9 cellular contexts compared by ENCODE assay signal in the genomic region with DNA sequence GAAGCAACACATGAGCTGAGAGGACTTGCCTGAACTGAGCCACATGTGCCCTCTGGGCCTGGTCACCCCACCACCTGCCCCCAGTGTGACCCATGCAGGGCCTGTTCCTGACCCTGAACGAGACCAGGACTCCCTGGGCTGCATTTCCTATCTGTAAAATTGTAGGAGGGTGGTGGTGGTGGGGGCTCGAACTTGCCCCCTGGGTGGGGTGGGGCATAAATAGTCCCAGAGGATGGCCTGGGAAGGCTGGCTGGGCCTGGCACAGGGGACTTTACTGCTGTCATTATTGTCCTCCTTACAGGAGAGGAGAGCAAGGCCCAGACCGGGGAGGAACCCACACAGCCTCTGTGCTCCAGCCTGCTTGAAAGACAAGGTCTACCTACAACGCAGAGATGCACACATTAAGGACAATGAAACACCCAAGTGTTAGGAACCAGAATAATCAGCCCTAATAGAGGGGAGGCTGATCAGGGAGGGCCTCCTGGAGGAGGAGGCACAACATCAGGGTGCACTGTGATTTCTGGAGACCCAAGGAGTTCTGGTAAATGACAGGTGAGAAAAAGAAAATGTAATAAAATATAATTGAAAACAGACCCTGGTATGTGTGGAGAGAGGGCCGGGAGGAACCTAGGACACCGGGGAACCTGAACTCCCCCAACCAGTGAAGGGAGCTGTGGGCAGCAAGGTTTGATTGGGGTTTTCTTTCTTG. TPM values are rescaled to one million over a fixed set of nuclear protein-coding genes. Genes with fewer than 3 reads are reported as not detected.
DNase-seq lines count a peak whose midpoint lies in the region; ATAC-seq, FAIRE-seq and TF ChIP-seq lines count a peak whose summit lies in the region.
"Had no signal": no experiment of that assay in that cellular context is flagged by ENCODE, and none has a peak within 500 bp of the region (broad histone marks: within the 10 kb centered on the region; RNA-seq: fewer than 3 reads in every experiment).

No MANE protein-coding gene starts in this region.

- H3K4me3 ChIP-seq in BE2C (ENCODE audit: low read depth, low read length) = peak overlapping the region; percentile 37
- peak overlapping the region; percentile 26 to 62 (median 42) for H3K4me3 ChIP-seq in H1 (ENCODE audit: extremely low read depth in 1 of 4, insufficient read depth in 2 of 4, low read depth in 3 of 4, low read length in 4 of 4)
- peak overlapping the region; percentile 37 for H3K4me3 ChIP-seq in neural cell (ENCODE audit: low read length)

- H2AFZ ChIP-seq in H1 (ENCODE audit: low read length) (no peak overlapping the region), neural cell (ENCODE audit: low read depth, low read length) (no peak overlapping the region)

- peaks cover 3% of the 10 kb centered on the region for H3K4me1 ChIP-seq in BE2C
- peaks cover 0 to 18% (median 12%) of the 10 kb centered on the region in 4 experiments; a peak in 6 of 7 replicates for H3K4me1 ChIP-seq in H1 (replicated peaks in 1 of 4; ENCODE audit: control insufficient read depth in 3 of 4, insufficient read depth in 4 of 4, low read length in 3 of 4)

- no peak for ATAC-seq in HG03520 (IDR thresholded peaks at IDR 0.05; ENCODE audit: unreplicated experiment)

- no peaks in the 10 kb centered on the region for H3F3A ChIP-seq in neural cell (ENCODE audit: insufficient read depth, low read length, poor library complexity, severe bottlenecking)

- H4K8ac ChIP-seq in H1 (ENCODE audit: extremely low read depth, insufficient read depth, low read length) = no peak overlapping the region

- no peak overlapping the region for H3K27ac ChIP-seq in H1 (ENCODE audit: low read depth, low read length)
- H3K27ac ChIP-seq in neural cell (ENCODE audit: low read length) = no peak overlapping the region

- H3K4ac ChIP-seq in H1 (replicated peaks; ENCODE audit: insufficient read length, low read depth, low read length) = no peak overlapping the region

- CTCF ChIA-PET in H1 (lab: Charles Lee; ENCODE audit: partially characterized antibody) = interaction anchor here (0.9 to 13.5 kb wide), 4 partner anchors 8 to 95 kb away, joined by 3 to 115 read pairs (median 4); a partner anchor contains a TSS

- H2BK12ac ChIP-seq in H1 (ENCODE audit: low read depth, low read length) = no peak overlapping the region

- no peak overlapping the region for H2BK120ac ChIP-seq in H1 (replicated peaks; ENCODE audit: low read depth, low read length)

- H2BK20ac ChIP-seq in H1 (ENCODE audit: low read length) = no peak overlapping the region

- H2AK5ac ChIP-seq in H1 (ENCODE audit: low read depth, low read length) = 0 out of 2 replicates have a peak overlapping the region, but pooled peaks have one; percentile 53

- no peak for FAIRE-seq in H1 (lab: Jason Lieb, UNC)
- FAIRE-seq: islet of Langerhans had no signal

- no peaks in the 10 kb centered on the region for H3K36me3 Mint-ChIP-seq in IgD-negative memory B cell

- DNase-seq in BE2C (no peak), H1 (ENCODE audit: low read depth in 1 of 2, low spot score in 2 of 2) (no peak), AG08396 (ENCODE audit: low spot score) (no peak)
- DNase-seq in stimulated activated CD8-positive, alpha-beta memory T cell treated with anti-CD3 and anti-CD28 coated beads, Interleukin-4, amount 100 ng/mL, for 48 hours = no peak
- no peak for DNase-seq in stimulated activated CD4-positive, alpha-beta T cell treated with anti-CD3 and anti-CD28 coated beads, Interleukin-4, amount 100 ng/mL, for 4 hours

- H4K5ac ChIP-seq in H1 (ENCODE audit: insufficient read length, low read depth, low read length) = no peak overlapping the region

- H3K9me3 ChIP-seq in BE2C (no peaks in the 10 kb centered on the region), H1 (ENCODE audit: insufficient read depth in 2 of 2, low read depth in 1 of 2, low read length in 1 of 2) (no peaks in the 10 kb centered on the region), neural cell (ENCODE audit: low read length) (no peaks in the 10 kb centered on the region)

- H3K27ac Mint-ChIP-seq in IgD-negative memory B cell = peak overlapping the region in 1 of 3 donors; percentile 59

- no peak for TF ChIP-seq RAD21 in H1 (IDR thresholded peaks at IDR 0.05 in 1 of 2, conservative IDR thresholded peaks at IDR 0.05 in 1 of 2; ENCODE audit: low read depth in 2 of 2, low read length in 2 of 2)
- no peak for TF ChIP-seq RAD21 in neural cell (conservative IDR thresholded peaks at IDR 0.05)

- H3K9me3 Mint-ChIP-seq in IgD-negative memory B cell = no peaks in the 10 kb centered on the region

- peak overlapping the region; percentile 43 to 89 (median 80) for H3K4me3 Mint-ChIP-seq in IgD-negative memory B cell

- no peak overlapping the region for H3K56ac ChIP-seq in H1 (replicated peaks; ENCODE audit: insufficient read length, low read depth, low read length)

- H4K20me1 ChIP-seq in H1 (replicated peaks in 1 of 2; ENCODE audit: control insufficient read depth in 1 of 2, insufficient read depth in 2 of 2, low read length in 2 of 2) = peaks cover 6 to 11% of the 10 kb centered on the region in 2 experiments
- no peaks in the 10 kb centered on the region for H4K20me1 ChIP-seq in neural cell (ENCODE audit: insufficient read depth)

- no peak overlapping the region for H3K14ac ChIP-seq in H1 (ENCODE audit: insufficient read length)

- peaks cover 2% of the 10 kb centered on the region; the same call in 1 of the 2 replicates for H3K23me2 ChIP-seq in H1 (ENCODE audit: low read depth, low read length)

- TF ChIP-seq CTCF in BE2C (IDR thresholded peaks at IDR 0.05; ENCODE audit: low read depth, low read length) (no peak), H1 (IDR thresholded peaks at IDR 0.05; ENCODE audit: control extremely low read depth in 1 of 3, insufficient read depth in 1 of 3, low read depth in 1 of 3, low read length in 3 of 3) (no peak), neural cell (IDR thresholded peaks at IDR 0.05; ENCODE audit: poor library complexity, severe bottlenecking) (no peak)

- H2BK15ac ChIP-seq in H1 (ENCODE audit: low read length) = no peak overlapping the region

- no peak overlapping the region for H3K23ac ChIP-seq in H1 (ENCODE audit: insufficient read length)

- peaks cover 11% of the 10 kb centered on the region for H3K27me3 ChIP-seq in BE2C
- H3K27me3 ChIP-seq in H1 (replicated peaks in 1 of 4; ENCODE audit: control insufficient read depth in 3 of 4, extremely low read depth in 1 of 4, insufficient read depth in 3 of 4, low read length in 3 of 4) = peaks cover 34 to 62% (median 59%) of the 10 kb centered on the region in 4 experiments
- H3K27me3 ChIP-seq in neural cell (ENCODE audit: insufficient read depth, low read depth, low read length) = peaks cover 20% of the 10 kb centered on the region

- no peak overlapping the region for H3K18ac ChIP-seq in H1 (ENCODE audit: extremely low read depth, low read length)

- TF ChIP-seq POLR2A in H1 (IDR thresholded peaks at IDR 0.05; ENCODE audit: control extremely low read depth in 1 of 2, low read depth in 2 of 2, low read length in 2 of 2) = no peak

- H3K9ac ChIP-seq in H1 (replicated peaks in 1 of 4; ENCODE audit: extremely low read depth in 1 of 4, low read depth in 3 of 4, low read length in 3 of 4) (no peak overlapping the region; a peak in 1 of 7 replicates), neural cell (ENCODE audit: low read length) (no peak overlapping the region)

- 70% methylated on average over 6 of the region's 6 CpGs; no CpG with 5 or more reads in 1 of the 2 experiments for WGBS in H1 (ENCODE audit: extremely low coverage in 1 of 2, insufficient coverage in 1 of 2, insufficient read length in 1 of 2, insufficient replicate concordance in 2 of 2, low coverage in 1 of 2, low lambda C conversion rate in 2 of 2, missing lambda C conversion rate in 1 of 2), 2 experiments

- H3K36me3 ChIP-seq in BE2C (no peaks in the 10 kb centered on the region), H1 (ENCODE audit: control insufficient read depth in 2 of 4, insufficient read depth in 4 of 4, low read length in 3 of 4) (no peaks in the 10 kb centered on the region), neural cell (ENCODE audit: insufficient read depth, low read length) (no peaks in the 10 kb centered on the region)

- POLR2A ChIA-PET in H1 (lab: Charles Lee; ENCODE audit: partially characterized antibody) = interaction anchor here (2.3 kb wide), 1 partner anchor 17 kb away, joined by 7 read pairs; a partner anchor contains a TSS

- H3K79me2 ChIP-seq in H1 (ENCODE audit: control insufficient read depth in 1 of 2, insufficient read depth in 2 of 2, low read length in 2 of 2) = no peaks in the 10 kb centered on the region
- H3K79me2 ChIP-seq in neural cell (replicated peaks; ENCODE audit: insufficient read depth, low read length) = no peaks in the 10 kb centered on the region

- no peaks in the 10 kb centered on the region for H3K79me1 ChIP-seq in H1 (ENCODE audit: low read depth, low read length)

- no peak for TF ChIP-seq EP300 in H1 (IDR thresholded peaks at IDR 0.05; ENCODE audit: borderline replicate concordance in 1 of 2, low read depth in 2 of 2, low read length in 2 of 2)
- no peak for TF ChIP-seq EP300 in neural cell (conservative IDR thresholded peaks at IDR 0.05; ENCODE audit: poor library complexity, severe bottlenecking)

- H4K91ac ChIP-seq in H1 (replicated peaks; ENCODE audit: insufficient read length, low read length) = no peak overlapping the region

- no peak overlapping the region for H2BK5ac ChIP-seq in H1 (ENCODE audit: low read depth, low read length)

- no peaks in the 10 kb centered on the region for H3K9me2 ChIP-seq in neural cell (ENCODE audit: insufficient read depth, low read length)

- H3K27me3 Mint-ChIP-seq in IgD-negative memory B cell = peaks cover 6% of the 10 kb centered on the region

- peaks cover 10 to 24% (median 20%) of the 10 kb centered on the region in 3 donors for H3K4me1 Mint-ChIP-seq in IgD-negative memory B cell

- H3K4me2 ChIP-seq in H1 (ENCODE audit: insufficient read depth in 1 of 2, low read depth in 2 of 2, low read length in 2 of 2) (peak overlapping the region; percentile 62 to 65), neural cell (ENCODE audit: low read length) (no peak overlapping the region)

RNA-seq across cellular contexts. Expression of a gene that starts 2.8 kb away (rescaled TPM):
- 3.2 TPM for polyA plus RNA-seq in BE2C (2012; ENCODE audit: insufficient read depth, insufficient read length, low read depth)
- polyA plus RNA-seq in IgD-negative memory B cell = 2.3 TPM
- 0.86 and 1.4 TPM in 2 replicates for total RNA-seq in H1 (2021; fragmentation: NEBNext Ultra II Directional; extraction: Animal tissue kit (Norgen Biotek cat#: 25700))
- polyA plus RNA-seq in H1 (2011; rRNA removed) = 1.4 and 2.1 TPM in 2 replicates
- 1.7 TPM for polyA plus RNA-seq in H1 (2011; cell fraction: cytosol; rRNA removed)
- polyA plus RNA-seq in H1 (2011; cell fraction: nucleus; rRNA removed) = 10.3 TPM
- polyA plus RNA-seq in H1 (2012, experiment 1 of 2) = 1.0 to 2.8 TPM (median 2.2 TPM) in 4 replicates
- polyA plus RNA-seq in H1 (2012, experiment 2 of 2) = 0.83 TPM
- polyA plus RNA-seq in H1 (2013, experiment 1 of 2) = 0.43 TPM
- 0.37 TPM for polyA plus RNA-seq in H1 (2013, experiment 2 of 2)
- 0.66 and 1.0 TPM in 2 replicates for polyA minus RNA-seq in H1 (2011; rRNA and poly(A)+ RNA removed)
- not detected for polyA minus RNA-seq in H1 (2011; cell fraction: cytosol; rRNA and poly(A)+ RNA removed)
- 3.4 TPM for polyA minus RNA-seq in H1 (2011; cell fraction: nucleus; rRNA and poly(A)+ RNA removed)
- 1.1 TPM in 1 of 2 replicates, not detected in the other for polyA plus RNA-seq in neural cell
- polyA minus RNA-seq in neural cell = 0.49 TPM in 1 of 2 replicates, not detected in the other

RNA-seq across cellular contexts. Expression of a gene that starts 17.9 kb away (rescaled TPM):
- polyA plus RNA-seq in BE2C (2012; ENCODE audit: insufficient read depth, insufficient read length, low read depth) = 142 TPM
- polyA plus RNA-seq in IgD-negative memory B cell (11.9 TPM), H1 (2011; rRNA removed) (22.3 and 32.4 TPM in 2 replicates), neural cell (114 and 122 TPM in 2 replicates)
- total RNA-seq in H1 (2021; fragmentation: NEBNext Ultra II Directional; extraction: Animal tissue kit (Norgen Biotek cat#: 25700)) = 29.8 and 31.0 TPM in 2 replicates
- 24.8 TPM for polyA plus RNA-seq in H1 (2011; cell fraction: cytosol; rRNA removed)
- 124 TPM for polyA plus RNA-seq in H1 (2011; cell fraction: nucleus; rRNA removed)
- 19.9 to 28.5 TPM (median 23.0 TPM) in 4 replicates for polyA plus RNA-seq in H1 (2012, experiment 1 of 2)
- 16.9 TPM for polyA plus RNA-seq in H1 (2012, experiment 2 of 2)
- polyA plus RNA-seq in H1 (2013, experiment 1 of 2) = 12.5 TPM
- 12.5 TPM for polyA plus RNA-seq in H1 (2013, experiment 2 of 2)
- polyA minus RNA-seq in H1 (2011; rRNA and poly(A)+ RNA removed) = 23.5 and 30.5 TPM in 2 replicates
- polyA minus RNA-seq in H1 (2011; cell fraction: cytosol; rRNA and poly(A)+ RNA removed) = 10.6 TPM
- polyA minus RNA-seq in H1 (2011; cell fraction: nucleus; rRNA and poly(A)+ RNA removed) = 63.0 TPM
- polyA minus RNA-seq in neural cell = 47.1 and 55.8 TPM in 2 replicates

RNA-seq across cellular contexts. Expression of a gene that starts 37.7 kb away (rescaled TPM):
- polyA plus RNA-seq in BE2C (2012; ENCODE audit: insufficient read depth, insufficient read length, low read depth) = 136 TPM
- polyA plus RNA-seq in IgD-negative memory B cell (55.9 TPM), H1 (2011; rRNA removed) (32.5 and 40.1 TPM in 2 replicates), neural cell (28.7 and 47.4 TPM in 2 replicates)
- total RNA-seq in H1 (2021; fragmentation: NEBNext Ultra II Directional; extraction: Animal tissue kit (Norgen Biotek cat#: 25700)) = 16.2 and 16.9 TPM in 2 replicates
- 32.0 TPM for polyA plus RNA-seq in H1 (2011; cell fraction: cytosol; rRNA removed)
- 35.8 TPM for polyA plus RNA-seq in H1 (2011; cell fraction: nucleus; rRNA removed)
- 8.4 to 24.4 TPM (median 15.6 TPM) in 4 replicates for polyA plus RNA-seq in H1 (2012, experiment 1 of 2)
- 16.3 TPM for polyA plus RNA-seq in H1 (2012, experiment 2 of 2)
- polyA plus RNA-seq in H1 (2013, experiment 1 of 2) = 21.9 TPM
- 20.4 TPM for polyA plus RNA-seq in H1 (2013, experiment 2 of 2)
- polyA minus RNA-seq in H1 (2011; rRNA and poly(A)+ RNA removed) = 11.5 and 14.1 TPM in 2 replicates
- polyA minus RNA-seq in H1 (2011; cell fraction: cytosol; rRNA and poly(A)+ RNA removed) = 8.6 TPM
- 40.2 TPM for polyA minus RNA-seq in H1 (2011; cell fraction: nucleus; rRNA and poly(A)+ RNA removed)
- polyA minus RNA-seq in neural cell = 27.8 and 36.8 TPM in 2 replicates

RNA-seq across cellular contexts. Expression of a gene that starts 47.0 kb away (rescaled TPM):
- 51.2 TPM for polyA plus RNA-seq in BE2C (2012; ENCODE audit: insufficient read depth, insufficient read length, low read depth)
- polyA plus RNA-seq in IgD-negative memory B cell (47.2 TPM), H1 (2011; rRNA removed) (34.5 and 43.7 TPM in 2 replicates), neural cell (46.8 and 50.2 TPM in 2 replicates)
- total RNA-seq in H1 (2021; fragmentation: NEBNext Ultra II Directional; extraction: Animal tissue kit (Norgen Biotek cat#: 25700)) = 94.5 and 97.2 TPM in 2 replicates
- polyA plus RNA-seq in H1 (2011; cell fraction: cytosol; rRNA removed) = 34.4 TPM
- 27.3 TPM for polyA plus RNA-seq in H1 (2011; cell fraction: nucleus; rRNA removed)
- 42.6 to 54.4 TPM (median 47.7 TPM) in 4 replicates for polyA plus RNA-seq in H1 (2012, experiment 1 of 2)
- polyA plus RNA-seq in H1 (2012, experiment 2 of 2) = 15.0 TPM
- 48.1 TPM for polyA plus RNA-seq in H1 (2013, experiment 1 of 2)
- polyA plus RNA-seq in H1 (2013, experiment 2 of 2) = 47.6 TPM
- 58.0 and 60.1 TPM in 2 replicates for polyA minus RNA-seq in H1 (2011; rRNA and poly(A)+ RNA removed)
- 40.1 TPM for polyA minus RNA-seq in H1 (2011; cell fraction: cytosol; rRNA and poly(A)+ RNA removed)
- 34.4 TPM for polyA minus RNA-seq in H1 (2011; cell fraction: nucleus; rRNA and poly(A)+ RNA removed)
- 91.9 and 102 TPM in 2 replicates for polyA minus RNA-seq in neural cell

RNA-seq across cellular contexts. Expression of a gene that starts 50.7 kb away (rescaled TPM):
- 11.2 TPM for polyA plus RNA-seq in BE2C (2012; ENCODE audit: insufficient read depth, insufficient read length, low read depth)
- polyA plus RNA-seq in IgD-negative memory B cell = not detected
- not detected in 2 replicates for total RNA-seq in H1 (2021; fragmentation: NEBNext Ultra II Directional; extraction: Animal tissue kit (Norgen Biotek cat#: 25700))
- 0.09 and 0.16 TPM in 2 replicates for polyA plus RNA-seq in H1 (2011; rRNA removed)
- polyA plus RNA-seq in H1 (2011; cell fraction: cytosol; rRNA removed) = 0.23 TPM
- polyA plus RNA-seq in H1 (2011; cell fraction: nucleus; rRNA removed) = 1.5 TPM
- polyA plus RNA-seq in H1 (2012, experiment 1 of 2) = 0.11 to 0.25 TPM (median 0.20 TPM) in 4 replicates
- 0.05 TPM for polyA plus RNA-seq in H1 (2012, experiment 2 of 2)
- 0.10 TPM for polyA plus RNA-seq in H1 (2013, experiment 1 of 2)
- polyA plus RNA-seq in H1 (2013, experiment 2 of 2) = 0.09 TPM
- 0.19 and 0.49 TPM in 2 replicates for polyA minus RNA-seq in H1 (2011; rRNA and poly(A)+ RNA removed)
- polyA minus RNA-seq in H1 (2011; cell fraction: cytosol; rRNA and poly(A)+ RNA removed) = not detected
- not detected for polyA minus RNA-seq in H1 (2011; cell fraction: nucleus; rRNA and poly(A)+ RNA removed)
- 0.17 and 0.48 TPM in 2 replicates for polyA plus RNA-seq in neural cell
- not detected in 2 replicates for polyA minus RNA-seq in neural cell
